ENCODE assay signal across 33 cellular contexts in genomic region chr9:104071589-104071988, GRCh38.
"Had no signal": no experiment of that assay in that cellular context is flagged by ENCODE, and none has a peak within 500 bp of the region (broad histone marks: within the 10 kb centered on the region; RNA-seq: fewer than 3 reads in every experiment).

No MANE protein-coding gene starts in this region.

- H3K36me3 Mint-ChIP-seq: activated naive CD8-positive, alpha-beta T cell treated with anti-CD3 and anti-CD28 coated beads for 36 hours; T-cell had no signal

- DNase-seq: activated CD4-positive, alpha-beta T cell treated with anti-CD3 and anti-CD28 coated beads for 1 hour; activated CD4-positive, alpha-beta T cell treated with anti-CD3 and anti-CD28 coated beads, Interleukin-2, amount 10 ng/mL, durations not matched to agents 24 days and 14 days; activated CD4-positive, alpha-beta T cell treated with anti-CD3 and anti-CD28 coated beads, Interleukin-2, amount 50 U/mL, for 48 hours; activated CD4-positive, CD25-positive, alpha-beta regulatory T cell; activated CD8-positive, alpha-beta memory T cell treated with anti-CD3 and anti-CD28 coated beads, Interleukin-2, amount 50 U/mL, for 4 hours; activated effector memory CD4-positive, alpha-beta T cell treated with anti-CD3 and anti-CD28 coated beads, Interleukin-2, amount 50 U/mL, for 16 hours; activated naive CD4-positive, alpha-beta T cell; activated naive CD4-positive, alpha-beta T cell treated with anti-CD3 and anti-CD28 coated beads, Interleukin-2, amount 50 U/mL, for 16 hours; activated naive CD8-positive, alpha-beta T cell treated with anti-CD3 and anti-CD28 coated beads for 36 hours; activated T-cell treated with anti-CD3 and anti-CD28 coated beads for 4 hours; activated T-cell treated with anti-CD3 and anti-CD28 coated beads, Interleukin-2, amount 50 U/mL, for 48 hours; amniotic stem cell; aorta; brain microvascular endothelial cell; central memory CD4-positive, alpha-beta T cell; NCI-H1092 treated with DMSO at 0.1 percent for 48 hours; NCI-H1417; NCI-H187 treated with DMSO at 0.1 percent for 48 hours; NCI-H2081; NCI-H2171 treated with DMSO at 0.1 percent for 48 hours; NCI-H2227 treated with DMSO at 0.1 percent for 48 hours; NCI-H446; NCI-H524; NCI-H69; RPMI8226; SIG-M5; T-cell; T-helper 17 cell; WERI-Rb-1 had no signal

- FAIRE-seq: colon had no signal

- H3K27me3 ChIP-seq: brain microvascular endothelial cell had no signal

- H3K27ac ChIP-seq: brain microvascular endothelial cell, WERI-Rb-1 had no signal

- H3K9me3 Mint-ChIP-seq: activated CD4-positive, alpha-beta T cell treated with anti-CD3 and anti-CD28 coated beads, Interleukin-2, amount 10 ng/mL, durations not matched to agents 24 days and 14 days; activated naive CD8-positive, alpha-beta T cell treated with anti-CD3 and anti-CD28 coated beads for 36 hours; activated T-helper 17 cell treated with anti-CD3 and anti-CD28 coated beads, Interleukin-2, amount 50 U/mL, for 72 hours; T-cell had no signal

- H3K27ac Mint-ChIP-seq: activated CD4-positive, alpha-beta T cell treated with anti-CD3 and anti-CD28 coated beads, Interleukin-2, amount 10 ng/mL, durations not matched to agents 24 days and 14 days; activated naive CD8-positive, alpha-beta T cell treated with anti-CD3 and anti-CD28 coated beads for 36 hours; activated T-helper 17 cell treated with anti-CD3 and anti-CD28 coated beads, Interleukin-2, amount 50 U/mL, for 72 hours; T-cell; T-helper 17 cell had no signal

- H3K4me3 Mint-ChIP-seq: activated CD4-positive, alpha-beta T cell treated with anti-CD3 and anti-CD28 coated beads, Interleukin-2, amount 10 ng/mL, durations not matched to agents 24 days and 14 days; activated naive CD8-positive, alpha-beta T cell treated with anti-CD3 and anti-CD28 coated beads for 36 hours; activated T-helper 17 cell treated with anti-CD3 and anti-CD28 coated beads, Interleukin-2, amount 50 U/mL, for 72 hours; T-cell; T-helper 17 cell had no signal

- H3K36me3 ChIP-seq: brain microvascular endothelial cell, WERI-Rb-1 had no signal

- H3K4me1 Mint-ChIP-seq: activated CD4-positive, alpha-beta T cell treated with anti-CD3 and anti-CD28 coated beads, Interleukin-2, amount 10 ng/mL, durations not matched to agents 24 days and 14 days; activated naive CD8-positive, alpha-beta T cell treated with anti-CD3 and anti-CD28 coated beads for 36 hours; activated T-helper 17 cell treated with anti-CD3 and anti-CD28 coated beads, Interleukin-2, amount 50 U/mL, for 72 hours; T-cell; T-helper 17 cell had no signal

- ATAC-seq: activated T-helper 17 cell treated with anti-CD3 and anti-CD28 coated beads, Interleukin-2, amount 50 U/mL, for 72 hours; Panc1; SK-N-SH treated with all-trans-retinoic acid at 6 μM for 48 hours; T-cell; T-helper 17 cell had no signal
